In the genomic region with DNA sequence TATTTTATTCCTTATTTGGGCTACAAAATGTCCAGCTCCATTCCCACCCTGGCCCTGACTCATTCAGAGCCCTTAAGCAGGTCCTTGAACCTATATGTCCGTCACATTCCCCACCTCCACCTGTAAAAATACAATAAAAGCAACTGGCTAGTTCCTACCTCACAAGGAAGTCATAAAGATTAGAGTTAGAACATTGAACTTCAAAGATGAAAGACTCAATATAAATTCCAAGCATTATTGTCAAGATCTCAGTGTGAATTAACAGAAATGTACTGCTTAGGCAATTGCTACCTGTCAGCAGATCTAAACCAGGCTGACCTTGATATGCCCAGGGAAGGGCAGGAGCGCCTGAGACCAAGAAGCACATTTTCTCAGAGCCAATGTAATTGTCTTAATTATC, we compare ENCODE assay signal across 19 cellular contexts.
A peak's percentile ranks its signal among the peaks of the same experiment; 100 is the strongest.
DNase-seq lines count a peak whose midpoint lies in the region; ATAC-seq and TF ChIP-seq lines count a peak whose summit lies in the region.
"Had no signal": no experiment of that assay in that cellular context is flagged by ENCODE, and none has a peak within 500 bp of the region (broad histone marks: within the 10 kb centered on the region; RNA-seq: fewer than 3 reads in every experiment).

No MANE protein-coding gene starts in this region.

- ATAC-seq in GM18505 (IDR thresholded peaks at IDR 0.05; ENCODE audit: unreplicated experiment): no peak
- no peak for ATAC-seq in right lobe of liver
- ATAC-seq: SK-N-SH treated with all-trans-retinoic acid at 6 μM for 48 hours had no signal

- H3K9me3 ChIP-seq in Loucy (ENCODE audit: insufficient read depth, low read depth, low read length): no peaks in the 10 kb centered on the region
- H3K9me3 ChIP-seq in colonic mucosa: no peaks in the 10 kb centered on the region
- no peaks in the 10 kb centered on the region for H3K9me3 ChIP-seq in mucosa of rectum (ENCODE audit: control insufficient read depth in 2 of 2, low read length in 2 of 2)
- no peaks in the 10 kb centered on the region for H3K9me3 ChIP-seq in right lobe of liver
- H3K9me3 ChIP-seq: Peyer's patch had no signal

- H3K4me3 ChIP-seq in Loucy (ENCODE audit: low read length, poor library complexity, severe bottlenecking): peak overlapping the region; percentile 1
- no peak overlapping the region for H3K4me3 ChIP-seq in colonic mucosa
- H3K4me3 ChIP-seq in mucosa of rectum (ENCODE audit: low read length in 2 of 2): no peak overlapping the region
- no peak overlapping the region for H3K4me3 ChIP-seq in right lobe of liver
- H3K4me3 ChIP-seq: BLaER1 treated with 17β-estradiol and CSF1 and Interleukin-3, amounts not matched to agents 10 nM and 100 nM; Peyer's patch had no signal

- peak overlapping the region; percentile 38 for H3K4me2 ChIP-seq in Loucy (ENCODE audit: low read depth, low read length, poor library complexity, severe bottlenecking)
- H3K4me2 ChIP-seq: BLaER1 treated with 17β-estradiol and CSF1 and Interleukin-3, amounts not matched to agents 10 nM and 100 nM had no signal

- H3K9ac ChIP-seq in Loucy (ENCODE audit: low read depth, low read length, poor library complexity, severe bottlenecking): no peak overlapping the region
- H3K9ac ChIP-seq in colonic mucosa (ENCODE audit: low read depth in 2 of 2, low read length in 2 of 2): no peak overlapping the region
- no peak overlapping the region for H3K9ac ChIP-seq in mucosa of rectum (ENCODE audit: low read depth in 1 of 2, low read length in 2 of 2)
- H3K9ac ChIP-seq: BLaER1 treated with 17β-estradiol and CSF1 and Interleukin-3, amounts not matched to agents 10 nM and 100 nM had no signal

- H3K27ac ChIP-seq in colonic mucosa (peak overlapping the region; percentile 18), mucosa of rectum (ENCODE audit: low read depth in 2 of 2, low read length in 2 of 2) (peak overlapping the region; percentile 41 to 44), right lobe of liver (no peak overlapping the region)
- H3K27ac ChIP-seq: BLaER1 treated with 17β-estradiol and CSF1 and Interleukin-3, amounts not matched to agents 10 nM and 100 nM; Peyer's patch had no signal

- no peaks in the 10 kb centered on the region for H4K20me1 ChIP-seq in Loucy (ENCODE audit: insufficient read depth, low read length, poor library complexity, severe bottlenecking)
- H4K20me1 ChIP-seq: BLaER1 treated with 17β-estradiol and CSF1 and Interleukin-3, amounts not matched to agents 10 nM and 100 nM had no signal

- no peaks in the 10 kb centered on the region for H3K9me3 Mint-ChIP-seq in type B pancreatic cell

- H3K27ac Mint-ChIP-seq in type B pancreatic cell: peak overlapping the region; percentile 25
- H3K27ac Mint-ChIP-seq: CD4-positive, alpha-beta memory T cell had no signal

- no peaks in the 10 kb centered on the region for H3K27me3 Mint-ChIP-seq in type B pancreatic cell

- H3K79me2 ChIP-seq in Loucy (ENCODE audit: insufficient read depth, low read length): no peaks in the 10 kb centered on the region

- DNase-seq in colonic mucosa (peak; percentile 58), type B pancreatic cell (ENCODE audit: extremely low spot score, unreplicated experiment) (no peak), GF-D8 (lab: John Stamatoyannopoulos, UW) (no peak), right lobe of liver (no peak)
- DNase-seq: ACHN; CD4-positive, alpha-beta memory T cell; DND-41; Kasumi-1; MM.1S; NCI-H1048; NCI-H1436; NCI-H2029; NCI-H524 treated with DMSO at 0.1 percent for 48 hours had no signal

- TF ChIP-seq POLR2A in GM18505 (IDR thresholded peaks at IDR 0.05; ENCODE audit: borderline replicate concordance, extremely low read depth, insufficient read depth, insufficient read length) (no peak), right lobe of liver (IDR thresholded peaks at IDR 0.05) (no peak)

- H3F3A ChIP-seq in Loucy (ENCODE audit: low read depth): peaks cover 16% of the 10 kb centered on the region

- H3K36me3 Mint-ChIP-seq in type B pancreatic cell: no peaks in the 10 kb centered on the region
- H3K36me3 Mint-ChIP-seq: CD4-positive, alpha-beta memory T cell had no signal

- no peaks in the 10 kb centered on the region for H3K9me2 ChIP-seq in Loucy (replicated peaks; ENCODE audit: low read depth, low read length)

- H3K4me1 Mint-ChIP-seq in type B pancreatic cell (ENCODE audit: unreplicated experiment): peaks cover 37% of the 10 kb centered on the region
- H3K4me1 Mint-ChIP-seq: CD4-positive, alpha-beta memory T cell had no signal

- intact Hi-C loops in colonic mucosa (cut with DNase I) (no loop called here), right lobe of liver (cut with DNase I) (loop anchor here in 1 of 2 donors (10.0 kb wide), 1 partner anchor 226 kb away; the partner anchor contains the start of gene ENC1)

- whole genome bisulfite sequencing in right lobe of liver (ENCODE audit: insufficient coverage, low coverage, low lambda C conversion rate, missing lambda C conversion rate): 100% methylated on average over 2 of the region's 2 CpGs

- TF ChIP-seq CTCF in Loucy (conservative IDR thresholded peaks at IDR 0.05; ENCODE audit: low read length) (no peak), colonic mucosa (IDR thresholded peaks at IDR 0.05) (no peak), type B pancreatic cell (conservative IDR thresholded peaks at IDR 0.05) (no peak), right lobe of liver (IDR thresholded peaks at IDR 0.05) (no peak)

- H2AFZ ChIP-seq in Loucy (ENCODE audit: low read length): no peak overlapping the region

- no peak overlapping the region for H3K4me3 Mint-ChIP-seq in type B pancreatic cell
- H3K4me3 Mint-ChIP-seq: CD4-positive, alpha-beta memory T cell had no signal

- H3K4me1 ChIP-seq in Loucy (ENCODE audit: insufficient read depth, low read length, poor library complexity, severe bottlenecking) (peaks cover 81% of the 10 kb centered on the region), colonic mucosa (no peaks in the 10 kb centered on the region), mucosa of rectum (ENCODE audit: control insufficient read depth in 2 of 2, insufficient read depth in 2 of 2, low read length in 2 of 2) (peaks cover 17 to 28% of the 10 kb centered on the region in 2 donors), right lobe of liver (peaks cover 0 to 21% (median 0%) of the 10 kb centered on the region in 4 donors)

- H3K27me3 ChIP-seq in Loucy (ENCODE audit: insufficient read depth, low read length, poor library complexity, severe bottlenecking) (no peaks in the 10 kb centered on the region), colonic mucosa (no peaks in the 10 kb centered on the region), mucosa of rectum (ENCODE audit: control insufficient read depth in 2 of 2, insufficient read depth in 2 of 2, low read length in 2 of 2) (no peaks in the 10 kb centered on the region), right lobe of liver (no peaks in the 10 kb centered on the region)
- H3K27me3 ChIP-seq: BLaER1 treated with 17β-estradiol and CSF1 and Interleukin-3, amounts not matched to agents 10 nM and 100 nM; Peyer's patch had no signal

- H3K36me3 ChIP-seq in Loucy (ENCODE audit: insufficient read depth, low read length): no peaks in the 10 kb centered on the region
- H3K36me3 ChIP-seq in colonic mucosa: no peaks in the 10 kb centered on the region
- H3K36me3 ChIP-seq in mucosa of rectum (ENCODE audit: control insufficient read depth in 2 of 2, insufficient read depth in 2 of 2, low read length in 2 of 2): no peaks in the 10 kb centered on the region
- no peaks in the 10 kb centered on the region for H3K36me3 ChIP-seq in right lobe of liver
- H3K36me3 ChIP-seq: BLaER1 treated with 17β-estradiol and CSF1 and Interleukin-3, amounts not matched to agents 10 nM and 100 nM; Peyer's patch had no signal

Comparison
In these comparisons a context has a peak if more than half of its experiments do, and no peak if none do; other contexts are left out.
1. H3K27ac ChIP-seq: peak in colonic mucosa (single experiment) and mucosa of rectum (2 of 2); none in right lobe of liver (0 of 3).